ENCODE assay signal across 9 cellular contexts in genomic region chr11:71453911-71454304, GRCh38. TPM values are rescaled to one million over a fixed set of nuclear protein-coding genes. Genes with fewer than 3 reads are reported as not detected.
DNase-seq lines count a peak whose midpoint lies in the region; ATAC-seq, FAIRE-seq and TF ChIP-seq lines count a peak whose summit lies in the region.
"Had no signal": no experiment of that assay in that cellular context is flagged by ENCODE, and none has a peak within 500 bp of the region (broad histone marks: within the 10 kb centered on the region; RNA-seq: fewer than 3 reads in every experiment).

No MANE protein-coding gene starts in this region.

- no peak for FAIRE-seq in bronchial epithelial cell (lab: Jason Lieb, UNC)

- H3K4me3 ChIP-seq in ACC112 (ENCODE audit: low read depth, low read length): peak overlapping the region; percentile 88
- H3K4me3 ChIP-seq in HUES48 (ENCODE audit: low read depth, low read length): peak overlapping the region; percentile 85
- peak overlapping the region; percentile 89 for H3K4me3 ChIP-seq in bronchial epithelial cell (ENCODE audit: low read depth, low read length)
- H3K4me3 ChIP-seq in mucosa of stomach (ENCODE audit: low read length): peak overlapping the region; percentile 94

- H3K4me1 ChIP-seq in ACC112 (ENCODE audit: control insufficient read depth, insufficient read depth, low read length, unreplicated experiment): peaks cover 4% of the 10 kb centered on the region
- peaks cover 17% of the 10 kb centered on the region for H3K4me1 ChIP-seq in HUES48 (ENCODE audit: control insufficient read depth, insufficient read depth, low read length)
- H3K4me1 ChIP-seq in mucosa of stomach (ENCODE audit: control insufficient read depth, insufficient read depth, low read length): peaks cover 23% of the 10 kb centered on the region

- H3K27ac ChIP-seq in ACC112 (ENCODE audit: low read depth, low read length): no peak overlapping the region
- no peak overlapping the region for H3K27ac ChIP-seq in HUES48 (ENCODE audit: low read depth, low read length)

- peak; percentile 64 for DNase-seq in bronchial epithelial cell (ENCODE audit: low read depth)
- no peak for DNase-seq in Kasumi-1 (lab: John Stamatoyannopoulos, UW)
- DNase-seq in SW480 (ENCODE audit: low spot score): no peak
- DNase-seq in AML-193 (lab: John Stamatoyannopoulos, UW): no peak
- DNase-seq: NCI-H2029 had no signal

- no peaks in the 10 kb centered on the region for H3K27me3 ChIP-seq in ACC112 (ENCODE audit: insufficient read depth, low read length)
- no peaks in the 10 kb centered on the region for H3K27me3 ChIP-seq in HUES48 (ENCODE audit: control insufficient read depth, insufficient read depth, low read length)
- H3K27me3 ChIP-seq in bronchial epithelial cell (ENCODE audit: control insufficient read depth, insufficient read depth, low read length): no peaks in the 10 kb centered on the region
- no peaks in the 10 kb centered on the region for H3K27me3 ChIP-seq in mucosa of stomach (ENCODE audit: control insufficient read depth, insufficient read depth, low read length)

- H3K9ac ChIP-seq in HUES48 (ENCODE audit: low read depth, low read length): no peak overlapping the region
- H3K9ac ChIP-seq in mucosa of stomach (ENCODE audit: low read length): peak overlapping the region; percentile 86

- H3K36me3 ChIP-seq in ACC112 (ENCODE audit: insufficient read depth, low read length) (peaks cover 5% of the 10 kb centered on the region; the same call in 1 of the 2 replicates), HUES48 (ENCODE audit: control insufficient read depth, insufficient read depth, low read length) (peaks cover 37% of the 10 kb centered on the region), bronchial epithelial cell (ENCODE audit: control insufficient read depth, insufficient read depth, low read length) (peaks cover 22% of the 10 kb centered on the region), mucosa of stomach (ENCODE audit: control insufficient read depth, insufficient read depth, low read length) (peaks cover 20% of the 10 kb centered on the region)

- peaks cover 23% of the 10 kb centered on the region for H3K79me2 ChIP-seq in ACC112 (ENCODE audit: control insufficient read depth, insufficient read depth, low read length, unreplicated experiment)

- no peak for TF ChIP-seq CTCF in bronchial epithelial cell (IDR thresholded peaks at IDR 0.05; ENCODE audit: insufficient read depth, low read length, severe bottlenecking)

- H3K9me3 ChIP-seq in HUES48 (ENCODE audit: control insufficient read depth, insufficient read depth, low read length) (no peaks in the 10 kb centered on the region), mucosa of stomach (ENCODE audit: control insufficient read depth, low read length) (no peaks in the 10 kb centered on the region)

- no peak overlapping the region for H2AFZ ChIP-seq in ACC112 (ENCODE audit: low read length, unreplicated experiment)

- no peak for ATAC-seq in HG02623 (IDR thresholded peaks at IDR 0.05; ENCODE audit: unreplicated experiment)

RNA-seq across cellular contexts. Expression of gene NADSYN1, which starts 0.9 kb away (rescaled TPM):
- 69.8 and 91.3 TPM in 2 replicates for total RNA-seq in bronchial epithelial cell

RNA-seq across cellular contexts. Expression of gene DHCR7, which starts 5.7 kb away (rescaled TPM):
- 29.4 and 60.3 TPM in 2 replicates for total RNA-seq in bronchial epithelial cell
